In the genomic region with DNA sequence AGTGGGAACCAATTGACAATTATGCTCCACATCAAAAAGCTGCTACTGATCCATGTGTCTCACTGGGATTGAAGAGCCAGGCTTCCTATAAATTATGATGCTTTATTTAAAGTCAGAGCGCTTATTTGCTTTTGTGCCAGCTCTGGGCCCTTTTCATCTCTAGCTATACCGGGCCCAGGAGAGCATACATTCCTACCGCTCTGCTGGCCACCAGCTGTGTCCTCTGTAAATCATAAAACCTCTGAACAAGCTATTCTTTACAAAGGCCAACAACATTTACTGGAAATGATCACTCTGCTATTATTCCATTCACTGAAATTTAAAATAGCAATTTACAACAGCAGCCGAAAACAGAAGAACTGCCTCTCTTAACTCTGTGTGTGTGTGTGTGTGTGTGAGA, we compare ENCODE assay signal across 8 cellular contexts.
DNase-seq lines count a peak whose midpoint lies in the region; ATAC-seq, FAIRE-seq and TF ChIP-seq lines count a peak whose summit lies in the region.

No MANE protein-coding gene starts in this region.

- H3K27me3 ChIP-seq in Panc1 (ENCODE audit: control insufficient read depth, insufficient read depth, low read length): no peaks in the 10 kb centered on the region

- ATAC-seq in Panc1 (no peak), GM18870 (IDR thresholded peaks at IDR 0.05; ENCODE audit: unreplicated experiment) (no peak)

- BruUV-seq in Panc1 (replicated peaks; lab: Mats Ljungman, UMichigan): no TSS peak

- peak; percentile 55 for DNase-seq in NCI-H1092 treated with DMSO at 0.1 percent for 48 hours (lab: John Stamatoyannopoulos, UW)
- DNase-seq in NCI-H1092 (lab: John Stamatoyannopoulos, UW): no peak
- DNase-seq in Panc1 (ENCODE audit: low read depth, low spot score): no peak
- DNase-seq in kidney: no peak
- DNase-seq in substantia nigra (lab: John Stamatoyannopoulos, UW): no peak
- no peak for DNase-seq in NCI-H187 (lab: John Stamatoyannopoulos, UW)
- no peak for DNase-seq in caudate nucleus (lab: John Stamatoyannopoulos, UW)

- H3K9me3 ChIP-seq in Panc1 (ENCODE audit: control insufficient read depth, insufficient read depth, low read depth, low read length): no peaks in the 10 kb centered on the region
- H3K9me3 ChIP-seq in kidney (ENCODE audit: control insufficient read depth in 1 of 2, low read length in 2 of 2): no peaks in the 10 kb centered on the region

- peak overlapping the region in 1 of 2 donors; percentile 13 for H3K9ac ChIP-seq in kidney (ENCODE audit: low read length in 2 of 2)

- H3K4me1 ChIP-seq in Panc1 (ENCODE audit: control insufficient read depth, insufficient read depth, low read length) (peaks cover 99% of the 10 kb centered on the region), kidney (ENCODE audit: control insufficient read depth in 1 of 2, insufficient read depth in 1 of 2, low read depth in 1 of 2, low read length in 2 of 2) (peaks cover 48 to 82% of the 10 kb centered on the region in 2 donors)

- CTCF ChIA-PET in Panc1 (lab: Charles Lee): interaction anchor here (0.7 kb wide), 1 partner anchor 752 kb away, joined by 6 read pairs; no protein-coding TSS in a partner anchor

- TF ChIP-seq CTCF in Panc1 (IDR thresholded peaks at IDR 0.05): no peak
- TF ChIP-seq CTCF in kidney (IDR thresholded peaks at IDR 0.05; ENCODE audit: borderline replicate concordance, extremely low read depth, insufficient read depth): no peak

- intact Hi-C loops in Panc1 (cut with micrococcal nuclease; ENCODE audit: unreplicated experiment): loop anchor here (5.0 to 10.0 kb wide), 2 partner anchors 83 to 745 kb away; no protein-coding TSS in a partner anchor
- intact Hi-C loops in kidney (cut with DNase I): no loop called here

- POLR2A ChIA-PET in Panc1 (lab: Charles Lee): interaction anchor here (0.6 to 0.7 kb wide), 3 partner anchors 31 to 803 kb away, joined by 3 to 4 read pairs (median 3); no protein-coding TSS in a partner anchor

- in situ Hi-C loops in Panc1 (cut with HindIII; ENCODE audit: low pct_unique_long_range_greater_than_20kb, low sequenced_read_pairs): no loop called here

- H3K4me3 ChIP-seq in Panc1 (ENCODE audit: low read depth in 2 of 2, low read length in 2 of 2): no peak overlapping the region
- no peak overlapping the region for H3K4me3 ChIP-seq in kidney (ENCODE audit: low read length in 2 of 2)

- FAIRE-seq in kidney (lab: Jason Lieb, UNC): no peak

- H3K27ac ChIP-seq in Panc1 (ENCODE audit: low read length) (peak overlapping the region; percentile 100), kidney (ENCODE audit: low read depth in 2 of 2, low read length in 2 of 2) (peak overlapping the region; percentile 32 to 60), substantia nigra (ENCODE audit: low read depth, low read length, poor library complexity, severe bottlenecking) (peak overlapping the region; percentile 49), caudate nucleus (ENCODE audit: low read depth, low read length) (no peak overlapping the region)

- H3K36me3 ChIP-seq in Panc1 (ENCODE audit: control insufficient read depth, insufficient read depth, low read length) (no peaks in the 10 kb centered on the region), kidney (ENCODE audit: control insufficient read depth in 1 of 2, insufficient read depth in 2 of 2, low read length in 2 of 2) (no peaks in the 10 kb centered on the region)
